24 cellular contexts compared by ENCODE assay signal in the genomic region with DNA sequence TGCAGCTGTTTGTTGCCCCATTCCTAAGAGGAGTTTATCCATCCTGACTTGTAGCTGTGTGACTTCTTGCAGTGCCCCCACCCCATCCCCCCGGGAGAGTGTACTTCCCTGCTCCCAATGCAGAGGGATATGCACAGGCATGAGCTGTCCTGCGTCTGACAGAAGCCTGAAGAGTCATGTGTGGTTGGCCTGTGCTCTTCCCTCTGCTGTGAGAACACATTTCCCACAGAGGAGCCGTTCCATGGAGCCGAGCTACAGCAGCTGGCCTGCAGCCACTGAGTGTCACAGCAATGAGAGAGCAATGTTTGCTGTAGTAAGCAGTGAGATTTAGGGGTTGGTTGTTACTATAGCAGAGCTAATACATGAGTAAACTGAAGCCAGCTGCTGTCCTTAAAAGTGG. TPM values are rescaled to one million over a fixed set of nuclear protein-coding genes. Genes with fewer than 3 reads are reported as not detected.
DNase-seq lines count a peak whose midpoint lies in the region; ATAC-seq and TF ChIP-seq lines count a peak whose summit lies in the region.
"Had no signal": no experiment of that assay in that cellular context is flagged by ENCODE, and none has a peak within 500 bp of the region (broad histone marks: within the 10 kb centered on the region; RNA-seq: fewer than 3 reads in every experiment).

No MANE protein-coding gene starts in this region.

- ATAC-seq in left lobe of liver = no peak
- ATAC-seq in GM18858 (IDR thresholded peaks at IDR 0.05; ENCODE audit: unreplicated experiment) = no peak
- ATAC-seq: activated naive CD8-positive, alpha-beta T cell treated with anti-CD3 and anti-CD28 coated beads, Interleukin-2, amount 50 U/mL, for 24 hours; activated T-cell treated with anti-CD3 and anti-CD28 coated beads, Interleukin-2, amount 50 U/mL, for 72 hours; sciatic nerve had no signal

- TF ChIP-seq CTCF in brain microvascular endothelial cell (IDR thresholded peaks at IDR 0.05; ENCODE audit: low read depth, low read length, missing control alignments) = no peak

- no peak overlapping the region for H3K4me3 ChIP-seq in brain microvascular endothelial cell (ENCODE audit: low read depth, low read length)
- H3K4me3 ChIP-seq: dorsolateral prefrontal cortex, esophagus squamous epithelium, tibial nerve had no signal

- no peak overlapping the region for H3K27ac ChIP-seq in brain microvascular endothelial cell
- H3K27ac ChIP-seq: esophagus squamous epithelium, tibial nerve had no signal

- DNase-seq in AG08395 (ENCODE audit: low spot score) (peak; percentile 11), GM04503 (ENCODE audit: low read depth) (peak; percentile 7), brain microvascular endothelial cell (peak; percentile 10), myocyte (ENCODE audit: low read depth) (peak; percentile 25), NCI-H187 treated with DMSO at 0.1 percent for 48 hours (lab: John Stamatoyannopoulos, UW) (no peak), left lobe of liver (ENCODE audit: low spot score) (no peak)
- DNase-seq: ACHN; activated CD4-positive, alpha-beta T cell treated with anti-CD3 and anti-CD28 coated beads, Interleukin-2, amount 50 U/mL, for 4 hours; activated naive CD8-positive, alpha-beta T cell treated with anti-CD3 and anti-CD28 coated beads, Interleukin-2, amount 50 U/mL, for 24 hours; activated T-cell treated with anti-CD3 and anti-CD28 coated beads, Interleukin-2, amount 50 U/mL, for 72 hours; C1 segment of cervical spinal cord; DMS153; esophagus squamous epithelium; mesendoderm; NCI-H1694; NCI-H2171 treated with DMSO at 0.1 percent for 48 hours; NCI-H510A; OCI-M1; SK-N-SH; stimulated activated CD4-positive, alpha-beta T cell treated with anti-CD3 and anti-CD28 coated beads, Interleukin-4, amount 100 ng/mL, for 24 hours had no signal

- H3K27me3 ChIP-seq in brain microvascular endothelial cell (replicated peaks) = no peaks in the 10 kb centered on the region
- H3K27me3 ChIP-seq: dorsolateral prefrontal cortex, esophagus squamous epithelium, tibial nerve had no signal

- H3K36me3 ChIP-seq in brain microvascular endothelial cell (replicated peaks) = peaks cover 37% of the 10 kb centered on the region

- in situ Hi-C loops in brain microvascular endothelial cell (cut with HindIII; ENCODE audit: low pct_ligation_motif_present, low sequenced_read_pairs) = no loop called here

RNA-seq across cellular contexts. Expression of gene PARS2, which starts 22.1 kb away (rescaled TPM):
- 7.2 and 8.0 TPM in 2 replicates for total RNA-seq in myocyte
- polyA plus RNA-seq in myocyte (2012) = 5.1 TPM
- total RNA-seq in left lobe of liver = 4.3 TPM

RNA-seq across cellular contexts. Expression of gene TTC4, which starts 26.6 kb away (rescaled TPM):
- total RNA-seq in myocyte (23.5 and 29.7 TPM in 2 replicates), left lobe of liver (8.3 TPM)
- polyA plus RNA-seq in myocyte (2012) = 24.8 TPM

RNA-seq across cellular contexts. Expression of gene TTC22, which starts 58.9 kb away (rescaled TPM):
- total RNA-seq in myocyte = not detected in 2 replicates
- not detected for polyA plus RNA-seq in myocyte (2012)
- total RNA-seq in left lobe of liver = 4.4 TPM
- total RNA-seq: tibial nerve had no signal
- polyA plus RNA-seq: SK-N-SH had no signal

Comparison
In these comparisons a context has a peak if more than half of its experiments do, and no peak if none do; other contexts are left out.
1. DNase-seq: peak in AG08395 (single experiment), GM04503 (single experiment), brain microvascular endothelial cell (single experiment) and myocyte (single experiment); none in NCI-H187 treated with DMSO at 0.1 percent for 48 hours (single experiment) and left lobe of liver (single experiment).